ENCODE assay signal across 17 cellular contexts in genomic region chr4:8651661-8652180, GRCh38. TPM values are rescaled to one million over a fixed set of nuclear protein-coding genes. Genes with fewer than 3 reads are reported as not detected.
DNase-seq lines count a peak whose midpoint lies in the region; ATAC-seq, FAIRE-seq and TF ChIP-seq lines count a peak whose summit lies in the region.
"Had no signal": no experiment of that assay in that cellular context is flagged by ENCODE, and none has a peak within 500 bp of the region (broad histone marks: within the 10 kb centered on the region; RNA-seq: fewer than 3 reads in every experiment).

No MANE protein-coding gene starts in this region.

- TF ChIP-seq CTCF in K562 (IDR thresholded peaks at IDR 0.05 in 2 of 3, conservative IDR thresholded peaks at IDR 0.05 in 1 of 3; ENCODE audit: insufficient read depth in 2 of 3, low read depth in 1 of 3, low read length in 3 of 3) (no peak), endodermal cell (conservative IDR thresholded peaks at IDR 0.05) (no peak), osteoblast (IDR thresholded peaks at IDR 0.05; ENCODE audit: extremely low read depth, low read depth, low read length) (no peak), thyroid gland (IDR thresholded peaks at IDR 0.05) (no peak)

- POLR2A ChIA-PET in K562 (lab: Yijun Ruan, JAX), result no interaction called here

- H3K27ac ChIP-seq in K562 (ENCODE audit: extremely low read depth, low read depth, low read length) (no peak overlapping the region), endodermal cell (ENCODE audit: low read depth, low read length) (no peak overlapping the region), osteoblast (ENCODE audit: low read depth, low read length) (no peak overlapping the region), thyroid gland (no peak overlapping the region)
- H3K27ac ChIP-seq: BLaER1 treated with 17β-estradiol and CSF1 and Interleukin-3, amounts not matched to agents 10 nM and 100 nM had no signal

- no peak for TF ChIP-seq POLR2A in K562 (conservative IDR thresholded peaks at IDR 0.05)
- TF ChIP-seq POLR2A in thyroid gland (IDR thresholded peaks at IDR 0.05), result no peak

- intact Hi-C loops in K562 (cut with micrococcal nuclease), result no loop called here
- intact Hi-C loops in thyroid gland (cut with DNase I), result no loop called here

- H3K4me1 ChIP-seq in K562 (replicated peaks in 1 of 2; ENCODE audit: control insufficient read depth in 2 of 2, insufficient read depth in 2 of 2, low read length in 2 of 2) (no peaks in the 10 kb centered on the region), endodermal cell (ENCODE audit: control insufficient read depth, insufficient read depth, low read length) (no peaks in the 10 kb centered on the region), osteoblast (ENCODE audit: insufficient read depth, low read length) (no peaks in the 10 kb centered on the region), thyroid gland (peaks cover 3 to 5% of the 10 kb centered on the region in 2 donors)

- H3K4me2 ChIP-seq in K562 (ENCODE audit: insufficient read depth, low read length) (no peak overlapping the region), osteoblast (ENCODE audit: insufficient read depth, low read length) (no peak overlapping the region)
- H3K4me2 ChIP-seq: BLaER1 treated with 17β-estradiol and CSF1 and Interleukin-3, amounts not matched to agents 10 nM and 100 nM had no signal

- H2AFZ ChIP-seq in K562 (ENCODE audit: low read depth, low read length), result no peak overlapping the region
- no peak overlapping the region for H2AFZ ChIP-seq in osteoblast (ENCODE audit: low read length)

- in situ Hi-C loops in K562 (cut with MboI), result no loop called here

- CTCF ChIA-PET in K562 (lab: Yijun Ruan, JAX; ENCODE audit: low intra/inter-chr PET ratio), result no interaction called here

- ATAC-seq in K562 (peak; percentile 38; the same call in 2 of the 3 replicates), HG03135 (IDR thresholded peaks at IDR 0.05; ENCODE audit: unreplicated experiment) (no peak)
- no peak for ATAC-seq in stimulated activated naive CD8-positive, alpha-beta T cell treated with anti-CD3 and anti-CD28 coated beads, Interleukin-15, amount 100 ng/mL, for 72 hours
- ATAC-seq: Panc1, Right ventricle myocardium inferior had no signal

- peaks cover 5% of the 10 kb centered on the region for H3K9me3 Mint-ChIP-seq in endodermal cell
- H3K9me3 Mint-ChIP-seq in stimulated activated naive CD8-positive, alpha-beta T cell treated with anti-CD3 and anti-CD28 coated beads, Interleukin-15, amount 100 ng/mL, for 72 hours, result peaks cover 5 to 16% of the 10 kb centered on the region in 2 donors

- peaks cover 5% of the 10 kb centered on the region for H3K4me1 Mint-ChIP-seq in endodermal cell
- H3K4me1 Mint-ChIP-seq in stimulated activated naive CD8-positive, alpha-beta T cell treated with anti-CD3 and anti-CD28 coated beads, Interleukin-15, amount 100 ng/mL, for 72 hours, result no peaks in the 10 kb centered on the region

- H3K27me3 Mint-ChIP-seq in endodermal cell (ENCODE audit: insufficient read depth), result peaks cover 11% of the 10 kb centered on the region
- peaks cover 15% of the 10 kb centered on the region for H3K27me3 Mint-ChIP-seq in stimulated activated naive CD8-positive, alpha-beta T cell treated with anti-CD3 and anti-CD28 coated beads, Interleukin-15, amount 100 ng/mL, for 72 hours

- H3K27ac Mint-ChIP-seq in endodermal cell, result no peak overlapping the region
- H3K27ac Mint-ChIP-seq in stimulated activated naive CD8-positive, alpha-beta T cell treated with anti-CD3 and anti-CD28 coated beads, Interleukin-15, amount 100 ng/mL, for 72 hours, result no peak overlapping the region

- H3K9me3 ChIP-seq in K562 (replicated peaks; ENCODE audit: control insufficient read depth, insufficient read depth, low read depth, low read length), result no peaks in the 10 kb centered on the region
- no peaks in the 10 kb centered on the region for H3K9me3 ChIP-seq in endodermal cell (ENCODE audit: control insufficient read depth, low read length)
- H3K9me3 ChIP-seq in osteoblast (ENCODE audit: low read depth, low read length), result no peaks in the 10 kb centered on the region
- H3K9me3 ChIP-seq in thyroid gland, result no peaks in the 10 kb centered on the region

- FAIRE-seq in K562 (lab: Jason Lieb, UNC), result no peak

- 1% methylated on average over 16 of the region's 18 CpGs for WGBS in K562 (ENCODE audit: insufficient coverage, low coverage, missing lambda C conversion rate)
- 89 to 94% methylated on average over 13 to 18 of the region's 18 CpGs for WGBS in endodermal cell (ENCODE audit: insufficient coverage in 1 of 2, insufficient read length in 1 of 2), 2 experiments
- 45 to 56% methylated on average over 18 of the region's 18 CpGs for WGBS in thyroid gland, 2 donors

- TF ChIP-seq RAD21 in K562 (CRISPR knock-in tag; conservative IDR thresholded peaks at IDR 0.05 in 1 of 2, IDR thresholded peaks at IDR 0.05 in 1 of 2), result no peak

- no TSS peak for BruUV-seq in K562 (replicated peaks; lab: Mats Ljungman, UMichigan)

- no peak for TF ChIP-seq EP300 in K562 (IDR thresholded peaks at IDR 0.05; ENCODE audit: low read length)

- H3K79me2 ChIP-seq in K562 (ENCODE audit: control insufficient read depth, insufficient read depth, low read length) (no peaks in the 10 kb centered on the region), osteoblast (ENCODE audit: insufficient read depth, low read length) (no peaks in the 10 kb centered on the region)

- H3K9ac ChIP-seq in K562 (ENCODE audit: insufficient read depth in 1 of 2, low read depth in 2 of 2, low read length in 2 of 2), result no peak overlapping the region
- no peak overlapping the region for H3K9ac ChIP-seq in endodermal cell (ENCODE audit: extremely low read depth, low read length, poor library complexity, severe bottlenecking)
- H3K9ac ChIP-seq: BLaER1 treated with 17β-estradiol and CSF1 and Interleukin-3, amounts not matched to agents 10 nM and 100 nM had no signal

- DNase-seq in K562 (ENCODE audit: extremely low read depth in 1 of 4, low spot score in 3 of 4), result no peak
- peak; percentile 36 for DNase-seq in endodermal cell
- peak; percentile 69 for DNase-seq in osteoblast (ENCODE audit: insufficient read length, low spot score, missing footprints)
- DNase-seq in thyroid gland, result peak; percentile 34 to 40
- DNase-seq in NCI-H226, result no peak
- DNase-seq in stimulated activated naive CD8-positive, alpha-beta T cell treated with anti-CD3 and anti-CD28 coated beads, Interleukin-15, amount 100 ng/mL, for 72 hours, result no peak
- DNase-seq: DMS79 treated with DMSO at 0.1 percent for 48 hours, HCEC 1CT, MM.1S, NCI-H1092, NCI-H1436 treated with DMSO at 0.1 percent for 48 hours, NCI-H2029 treated with DMSO at 0.1 percent for 48 hours, NCI-H2171 had no signal

- H3K36me3 Mint-ChIP-seq in endodermal cell (ENCODE audit: low read depth), result no peaks in the 10 kb centered on the region

- H3K27me3 ChIP-seq in K562 (ENCODE audit: control insufficient read depth in 2 of 2, insufficient read depth in 2 of 2, low read length in 2 of 2), result peaks cover 22 to 79% of the 10 kb centered on the region in 2 experiments
- H3K27me3 ChIP-seq in endodermal cell (ENCODE audit: control insufficient read depth, insufficient read depth, low read length, poor library complexity, severe bottlenecking), result no peaks in the 10 kb centered on the region
- H3K27me3 ChIP-seq in osteoblast (ENCODE audit: insufficient read depth, low read length), result peaks cover 7% of the 10 kb centered on the region
- H3K27me3 ChIP-seq in thyroid gland, result no peaks in the 10 kb centered on the region
- H3K27me3 ChIP-seq: BLaER1 treated with 17β-estradiol and CSF1 and Interleukin-3, amounts not matched to agents 10 nM and 100 nM had no signal

- H3K36me3 ChIP-seq in K562 (ENCODE audit: control insufficient read depth, insufficient read depth, low read length) (no peaks in the 10 kb centered on the region), endodermal cell (ENCODE audit: control insufficient read depth, insufficient read depth, low read length) (no peaks in the 10 kb centered on the region), osteoblast (ENCODE audit: insufficient read depth, low read length) (no peaks in the 10 kb centered on the region), thyroid gland (no peaks in the 10 kb centered on the region)
- H3K36me3 ChIP-seq: BLaER1 treated with 17β-estradiol and CSF1 and Interleukin-3, amounts not matched to agents 10 nM and 100 nM had no signal

- H3K4me3 ChIP-seq in K562 (no peak overlapping the region), endodermal cell (ENCODE audit: low read length) (no peak overlapping the region), osteoblast (ENCODE audit: insufficient read depth, low read length) (no peak overlapping the region), thyroid gland (replicated peaks in 1 of 3) (no peak overlapping the region)
- H3K4me3 ChIP-seq: BLaER1 treated with 17β-estradiol and CSF1 and Interleukin-3, amounts not matched to agents 10 nM and 100 nM had no signal

- H3K9me1 ChIP-seq in K562 (ENCODE audit: control insufficient read depth, insufficient read depth, low read length), result no peaks in the 10 kb centered on the region

- H4K20me1 ChIP-seq in K562 (replicated peaks; ENCODE audit: control insufficient read depth, insufficient read depth, low read length) (no peaks in the 10 kb centered on the region; the same call in 1 of the 2 replicates), osteoblast (ENCODE audit: insufficient read depth, low read length) (no peaks in the 10 kb centered on the region)

- H3K4me3 Mint-ChIP-seq in endodermal cell, result no peak overlapping the region
- no peak overlapping the region for H3K4me3 Mint-ChIP-seq in stimulated activated naive CD8-positive, alpha-beta T cell treated with anti-CD3 and anti-CD28 coated beads, Interleukin-15, amount 100 ng/mL, for 72 hours

RNA-seq across cellular contexts. Expression of gene CPZ, which starts 59.2 kb away (rescaled TPM):
- total RNA-seq in K562 (2011; cell fraction: chromatin; rRNA removed; ENCODE audit: low replicate concordance), result 19.3 and 33.1 TPM in 2 replicates
- 12.5 and 16.5 TPM in 2 replicates for total RNA-seq in K562 (2011; cell fraction: nucleolus; rRNA removed)
- total RNA-seq in K562 (2011; cell fraction: nucleoplasm; rRNA removed), result 15.9 and 26.4 TPM in 2 replicates
- total RNA-seq in K562 (2014; rRNA removed) (0.41 and 1.1 TPM in 2 replicates), K562 (2014; rRNA removed; fragmentation: Illumina TruSeq; extraction: Trizol) (0.58 and 0.67 TPM in 2 replicates), K562 (2015; rRNA removed; fragmentation: Illumina TruSeq; extraction: Trizol) (2.1 and 2.2 TPM in 2 replicates), K562 (2021) (1.5 and 1.6 TPM in 2 replicates), endodermal cell (10 to 100 TPM; 23.9 to 33.6 TPM), osteoblast (21.2 and 44.5 TPM in 2 replicates), thyroid gland (10 to 100 TPM in 1 of 4 donors, 1 to 10 TPM in 3; 4.1 to 12.9 (median 6.5) TPM)
- polyA plus RNA-seq in K562 (2011; rRNA removed) (0.60 and 2.0 TPM in 2 replicates), K562 (2014; fragmentation: Illumina TruSeq; extraction: Trizol) (0.68 and 1.4 TPM in 2 replicates), K562 (2014; fragmentation: Nextera tagmentation; extraction: Ambion mirVana) (under 1 TPM in 1 of 2 experiments, not detected in 1; 0.06 TPM), K562 (2014; rRNA removed) (1.1 TPM in 2 replicates)
- polyA plus RNA-seq in K562 (2011; cell fraction: cytosol; rRNA removed), result 0.38 and 4.3 TPM in 2 replicates
- polyA plus RNA-seq in K562 (2011; cell fraction: nucleus; rRNA removed), result 1.7 and 13.8 TPM in 2 replicates
- polyA plus RNA-seq in K562 (2012), result 4.3 and 41.5 TPM in 2 replicates
- polyA minus RNA-seq in K562 (2011; rRNA and poly(A)+ RNA removed), result 1.4 TPM in 1 of 2 replicates, not detected in the other
- polyA minus RNA-seq in K562 (2011; cell fraction: cytosol; rRNA and poly(A)+ RNA removed), result 0.86 TPM in 1 of 2 replicates, not detected in the other
- 1.4 and 2.6 TPM in 2 replicates for polyA minus RNA-seq in K562 (2011; cell fraction: nucleus; rRNA and poly(A)+ RNA removed)
- polyA plus RNA-seq in endodermal cell (2013, experiment 1 of 2), result 6.2 TPM
- 7.2 TPM for polyA plus RNA-seq in endodermal cell (2013, experiment 2 of 2)

Comparison
In these comparisons a context has a peak if more than half of its experiments do, and no peak if none do; other contexts are left out.
1. DNase-seq: peak in endodermal cell (single experiment), osteoblast (single experiment) and thyroid gland (2 of 2); none in K562 (0 of 4), NCI-H226 (single experiment) and stimulated activated naive CD8-positive, alpha-beta T cell treated with anti-CD3 and anti-CD28 coated beads, Interleukin-15, amount 100 ng/mL, for 72 hours (0 of 2).